ENCODE assay signal across 11 cellular contexts in the genomic region with DNA sequence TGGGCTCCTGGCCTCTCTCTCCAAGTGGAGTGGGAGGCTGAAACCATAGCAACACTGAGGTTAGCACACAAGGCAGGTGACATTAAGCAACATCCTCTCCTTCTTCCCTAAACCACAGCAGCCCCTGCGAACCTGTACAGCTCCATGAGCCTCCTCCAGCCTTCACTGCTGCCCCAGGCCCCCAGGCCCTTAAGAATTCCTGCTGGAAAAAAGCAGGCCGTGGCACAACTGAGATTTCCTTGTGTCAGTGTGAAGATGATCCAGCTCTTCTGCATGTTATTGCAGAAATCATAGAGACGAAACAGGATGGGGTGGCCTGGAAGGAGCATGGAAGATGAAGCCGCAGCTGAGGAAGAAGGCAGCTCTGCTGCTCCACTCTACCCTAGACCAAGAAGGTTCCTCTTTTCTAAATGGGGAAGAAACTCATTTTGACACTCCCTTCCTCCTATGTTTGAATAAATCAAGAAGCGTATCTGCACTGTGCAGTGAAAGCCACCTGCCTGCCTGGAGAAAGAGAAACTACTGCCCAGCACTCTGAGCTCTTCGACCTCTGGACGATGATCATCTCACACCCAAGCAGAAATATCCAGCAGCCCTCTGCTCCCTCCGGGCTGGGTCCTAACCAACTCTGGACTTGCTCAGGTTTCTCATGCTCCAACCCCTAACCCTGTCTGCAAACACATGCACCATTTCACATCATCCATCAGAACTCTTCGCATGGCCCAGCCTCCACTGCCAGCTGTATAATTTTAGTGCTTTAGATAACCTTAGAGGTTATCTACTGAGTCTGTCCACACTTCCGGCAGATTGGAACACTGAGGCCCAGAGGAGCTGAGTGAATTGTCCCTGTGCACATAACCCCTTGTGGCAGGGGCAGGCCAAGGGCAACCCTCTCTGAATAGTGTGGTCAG. TPM values are rescaled to one million over a fixed set of nuclear protein-coding genes. Genes with fewer than 3 reads are reported as not detected.
A peak's percentile ranks its signal among the peaks of the same experiment; 100 is the strongest.
DNase-seq lines count a peak whose midpoint lies in the region; ATAC-seq and TF ChIP-seq lines count a peak whose summit lies in the region.
"Had no signal": no experiment of that assay in that cellular context is flagged by ENCODE, and none has a peak within 500 bp of the region (broad histone marks: within the 10 kb centered on the region; RNA-seq: fewer than 3 reads in every experiment).

No MANE protein-coding gene starts in this region.

- in situ Hi-C loops in GM13977 (cut with MboI; ENCODE audit: low pct_unique_long_range_greater_than_20kb, low sequenced_read_pairs, unreplicated experiment) = no loop called here

- H3K27ac Mint-ChIP-seq in HFFc6 = no peak overlapping the region
- H3K27ac Mint-ChIP-seq in activated T-cell treated with anti-CD3 and anti-CD28 coated beads, Interleukin-2, amount 50 U/mL, for 72 hours = no peak overlapping the region
- H3K27ac Mint-ChIP-seq: activated naive CD8-positive, alpha-beta T cell had no signal

- intact Hi-C loops in left colon (cut with DNase I, micrococcal nuclease) = no loop called here

- DNase-seq in GM13977 (ENCODE audit: low spot score) (peak; percentile 70), KG1 (lab: John Stamatoyannopoulos, UW) (peak; percentile 70), left colon (peak; percentile 32 to 45), 8988T (no peak), HFFc6 (no peak), DMS53 treated with DMSO at 0.1 percent for 48 hours (lab: John Stamatoyannopoulos, UW; ENCODE audit: unreplicated experiment) (no peak)
- DNase-seq in activated T-cell treated with anti-CD3 and anti-CD28 coated beads, Interleukin-2, amount 50 U/mL, for 72 hours = no peak

- no peaks in the 10 kb centered on the region for H3K9me3 Mint-ChIP-seq in HFFc6
- H3K9me3 Mint-ChIP-seq in activated T-cell treated with anti-CD3 and anti-CD28 coated beads, Interleukin-2, amount 50 U/mL, for 72 hours = no peaks in the 10 kb centered on the region

- H3K36me3 Mint-ChIP-seq in HFFc6 (ENCODE audit: low read depth) = no peaks in the 10 kb centered on the region; the same call in 1 of the 2 replicates
- H3K36me3 Mint-ChIP-seq in activated T-cell treated with anti-CD3 and anti-CD28 coated beads, Interleukin-2, amount 50 U/mL, for 72 hours (ENCODE audit: insufficient read depth in 2 of 2) = no peaks in the 10 kb centered on the region
- H3K36me3 Mint-ChIP-seq: activated naive CD8-positive, alpha-beta T cell had no signal

- TF ChIP-seq CTCF in GM13977 (IDR thresholded peaks at IDR 0.05; ENCODE audit: extremely low read depth, insufficient read depth, missing control alignments) (no peak), HFFc6 (IDR thresholded peaks at IDR 0.05) (no peak)

- ATAC-seq in GM21576 (IDR thresholded peaks at IDR 0.05; ENCODE audit: unreplicated experiment) = peak; percentile 93
- peak; percentile 67 for ATAC-seq in left colon
- no peak for ATAC-seq in activated T-cell treated with anti-CD3 and anti-CD28 coated beads, Interleukin-2, amount 50 U/mL, for 72 hours (replicated peaks in 1 of 2)

- H3K27me3 Mint-ChIP-seq in HFFc6 (ENCODE audit: insufficient read depth) = peaks cover 1% of the 10 kb centered on the region
- H3K27me3 Mint-ChIP-seq in activated T-cell treated with anti-CD3 and anti-CD28 coated beads, Interleukin-2, amount 50 U/mL, for 72 hours (ENCODE audit: low read depth) = no peaks in the 10 kb centered on the region

- no peaks in the 10 kb centered on the region for H3K4me1 Mint-ChIP-seq in HFFc6 (ENCODE audit: low read depth)
- peaks cover 20% of the 10 kb centered on the region for H3K4me1 Mint-ChIP-seq in activated T-cell treated with anti-CD3 and anti-CD28 coated beads, Interleukin-2, amount 50 U/mL, for 72 hours (ENCODE audit: low read depth)

- no peak overlapping the region for H3K4me3 Mint-ChIP-seq in HFFc6
- no peak overlapping the region for H3K4me3 Mint-ChIP-seq in activated T-cell treated with anti-CD3 and anti-CD28 coated beads, Interleukin-2, amount 50 U/mL, for 72 hours
- H3K4me3 Mint-ChIP-seq: activated naive CD8-positive, alpha-beta T cell had no signal

RNA-seq across cellular contexts. Expression of gene SH3BP5L, which starts 20.7 kb away (rescaled TPM):
- 10 to 100 TPM; 22.2 to 25.9 TPM for total RNA-seq in left colon
- total RNA-seq in HFFc6 (2021; fragmentation: NEBNext Ultra II Directional; extraction: Animal tissue kit (Norgen Biotek cat#: 25700)) = 10 to 100 TPM; 29.8 to 42.1 (median 32.2) TPM
- 10 to 100 TPM; 23.1 to 25.3 TPM for total RNA-seq in activated T-cell treated with anti-CD3 and anti-CD28 coated beads, Interleukin-2, amount 50 U/mL, for 72 hours

RNA-seq across cellular contexts. Expression of gene ZNF672, which starts 33.0 kb away (rescaled TPM):
- total RNA-seq in left colon = 10 to 100 TPM; 32.9 to 36.2 TPM
- total RNA-seq in HFFc6 (2021; fragmentation: NEBNext Ultra II Directional; extraction: Animal tissue kit (Norgen Biotek cat#: 25700)) = 10 to 100 TPM; 13.8 to 20.8 (median 17.6) TPM
- 10 to 100 TPM; 42.2 to 47.6 TPM for total RNA-seq in activated T-cell treated with anti-CD3 and anti-CD28 coated beads, Interleukin-2, amount 50 U/mL, for 72 hours

RNA-seq across cellular contexts. Expression of gene LYPD8, which starts 49.5 kb away (rescaled TPM):
- total RNA-seq in left colon = 100 to 1,000 TPM; 366 to 407 TPM
- total RNA-seq in HFFc6 (2021; fragmentation: NEBNext Ultra II Directional; extraction: Animal tissue kit (Norgen Biotek cat#: 25700)) = under 1 TPM in 4 of 6 experiments, not detected in 2; 0.14 to 0.58 (median 0.25) TPM
- not detected for total RNA-seq in activated T-cell treated with anti-CD3 and anti-CD28 coated beads, Interleukin-2, amount 50 U/mL, for 72 hours
- total RNA-seq: H1, mononuclear cell had no signal

RNA-seq across cellular contexts. Expression of gene ZNF692, which starts 53.9 kb away (rescaled TPM):
- total RNA-seq in left colon = 10 to 100 TPM; 26.9 to 31.4 TPM
- 10 to 100 TPM; 18.4 to 28.9 (median 21.1) TPM for total RNA-seq in HFFc6 (2021; fragmentation: NEBNext Ultra II Directional; extraction: Animal tissue kit (Norgen Biotek cat#: 25700))
- 10 to 100 TPM; 42.8 to 57.6 TPM for total RNA-seq in activated T-cell treated with anti-CD3 and anti-CD28 coated beads, Interleukin-2, amount 50 U/mL, for 72 hours

Comparison
In these comparisons a context has a peak if more than half of its experiments do, and no peak if none do; other contexts are left out.
1. DNase-seq: peak in GM13977 (single experiment), KG1 (single experiment) and left colon (2 of 2); none in 8988T (single experiment), HFFc6 (single experiment), activated T-cell treated with anti-CD3 and anti-CD28 coated beads, Interleukin-2, amount 50 U/mL, for 72 hours (0 of 2) and DMS53 treated with DMSO at 0.1 percent for 48 hours (single experiment).
2. ATAC-seq: peak in GM21576 (single experiment) and left colon (single experiment); none in activated T-cell treated with anti-CD3 and anti-CD28 coated beads, Interleukin-2, amount 50 U/mL, for 72 hours (0 of 2).
3. RNA of gene LYPD8, which starts 49.5 kb away (total RNA-seq): 366 to 407 TPM in left colon; 0.14 to 0.58 TPM in HFFc6 and not detected in activated T-cell treated with anti-CD3 and anti-CD28 coated beads, Interleukin-2, amount 50 U/mL, for 72 hours; every median in the first group is over 100 times any median in the second.